In the genomic region with DNA sequence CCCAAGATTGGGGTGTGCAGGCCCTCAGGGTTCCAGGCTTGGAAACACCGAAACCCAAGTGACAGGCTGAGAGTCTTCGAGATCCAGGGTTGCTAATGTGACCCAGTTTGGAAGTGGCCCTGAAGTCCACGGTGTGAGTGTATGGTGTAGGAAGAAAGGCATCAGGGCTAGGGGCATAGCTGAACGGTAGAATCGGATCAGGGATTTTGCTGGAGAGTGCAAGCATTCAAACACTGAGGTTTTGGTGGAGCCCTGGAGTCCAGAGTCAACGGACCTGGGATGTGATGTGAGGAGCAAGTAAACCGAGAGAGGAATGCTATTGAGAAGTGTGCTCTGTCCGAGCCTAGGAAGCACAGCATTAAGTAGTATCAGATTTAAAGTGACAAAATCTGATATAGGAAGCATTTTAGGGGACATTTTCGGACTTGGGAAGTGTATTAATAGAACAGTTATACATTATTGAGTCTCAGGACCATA, we compare ENCODE assay signal across 8 cellular contexts. TPM values are rescaled to one million over a fixed set of nuclear protein-coding genes. Genes with fewer than 3 reads are reported as not detected.
A peak's percentile ranks its signal among the peaks of the same experiment; 100 is the strongest.
DNase-seq lines count a peak whose midpoint lies in the region; ATAC-seq and TF ChIP-seq lines count a peak whose summit lies in the region.

No MANE protein-coding gene starts in this region.

- peaks cover 53% of the 10 kb centered on the region for H3K4me1 Mint-ChIP-seq in GM23338
- H3K4me1 Mint-ChIP-seq in nephron, result peaks cover 42% of the 10 kb centered on the region

- peak overlapping the region; percentile 92 for H3K4me2 ChIP-seq in GM23338

- ATAC-seq in GM23338 (peak; percentile 35), esophagus mucosa (peak; percentile 13), GM21423 (IDR thresholded peaks at IDR 0.05; ENCODE audit: unreplicated experiment) (no peak), GM19035 (IDR thresholded peaks at IDR 0.05; ENCODE audit: unreplicated experiment) (no peak), HG03095 (IDR thresholded peaks at IDR 0.05; ENCODE audit: unreplicated experiment) (no peak)

- H3K27ac Mint-ChIP-seq in GM23338, result peak overlapping the region; percentile 97
- peak overlapping the region; percentile 93 to 98 (median 95) for H3K27ac Mint-ChIP-seq in nephron

- H3K36me3 Mint-ChIP-seq in GM23338 (ENCODE audit: low read depth) (peaks cover 6% of the 10 kb centered on the region; the same call in 2 of the 3 replicates), nephron (ENCODE audit: low read depth) (peaks cover 20% of the 10 kb centered on the region)

- H3K79me2 ChIP-seq in GM23338 (replicated peaks; ENCODE audit: insufficient read depth), result peaks cover 82% of the 10 kb centered on the region

- H3F3A ChIP-seq in GM23338 (replicated peaks; ENCODE audit: low read depth), result no peaks in the 10 kb centered on the region

- H3K9me3 Mint-ChIP-seq in GM23338, result no peaks in the 10 kb centered on the region
- H3K9me3 Mint-ChIP-seq in nephron, result no peaks in the 10 kb centered on the region

- no peaks in the 10 kb centered on the region for H3K9me3 ChIP-seq in SJCRH30 (replicated peaks)

- H3K27ac ChIP-seq in GM23338 (ENCODE audit: low read depth) (peak overlapping the region; percentile 100), SJCRH30 (peak overlapping the region; percentile 99)

- H3K36me3 ChIP-seq in GM23338 (ENCODE audit: insufficient read depth) (no peaks in the 10 kb centered on the region), SJCRH30 (no peaks in the 10 kb centered on the region)

- TF ChIP-seq CTCF in AG09309 (IDR thresholded peaks at IDR 0.05; ENCODE audit: control insufficient read depth, insufficient read depth, low read depth, low read length, missing control alignments), result no peak
- no peak for TF ChIP-seq CTCF in GM23338 (conservative IDR thresholded peaks at IDR 0.05; ENCODE audit: low read depth in 2 of 2)
- no peak for TF ChIP-seq CTCF in nephron (IDR thresholded peaks at IDR 0.05; ENCODE audit: unreplicated experiment in 3 of 3)

- H3K4me1 ChIP-seq in GM23338 (ENCODE audit: insufficient read depth), result peaks cover 44% of the 10 kb centered on the region
- H3K4me1 ChIP-seq in SJCRH30, result peaks cover 5% of the 10 kb centered on the region; the same call in 1 of the 2 replicates

- peaks cover 21% of the 10 kb centered on the region for H4K20me1 ChIP-seq in GM23338 (replicated peaks; ENCODE audit: insufficient read depth)

- H3K4me3 Mint-ChIP-seq in GM23338, result peak overlapping the region; percentile 89
- peak overlapping the region; percentile 94 to 97 (median 95) for H3K4me3 Mint-ChIP-seq in nephron

- H3K27me3 ChIP-seq in GM23338 (ENCODE audit: insufficient read depth) (no peaks in the 10 kb centered on the region), SJCRH30 (no peaks in the 10 kb centered on the region)

- peaks cover 10% of the 10 kb centered on the region for H3K27me3 Mint-ChIP-seq in GM23338 (ENCODE audit: insufficient read depth, low read depth, poor library complexity)
- H3K27me3 Mint-ChIP-seq in nephron (ENCODE audit: low read depth), result no peaks in the 10 kb centered on the region

- H3K9me2 ChIP-seq in GM23338 (ENCODE audit: insufficient read depth), result no peaks in the 10 kb centered on the region

- peak overlapping the region; percentile 44; the same call in 1 of the 2 replicates for H2AFZ ChIP-seq in GM23338

- no peak for DNase-seq in AG09309 (ENCODE audit: low read depth)
- peak; percentile 63 for DNase-seq in GM23338 (ENCODE audit: low spot score)
- no peak for DNase-seq in SJCRH30

- H3K4me3 ChIP-seq in AG09309 (ENCODE audit: control insufficient read depth, low read depth, low read length) (peak overlapping the region; percentile 73), GM23338 (peak overlapping the region; percentile 69), SJCRH30 (peak overlapping the region; percentile 91)

TF ChIP-seq in GM23338, 12 proteins besides CTCF, POLR2A, EP300 and RAD21:
- TF ChIP-seq NANOG (IDR thresholded peaks at IDR 0.05; ENCODE audit: borderline replicate concordance), result no peak

RNA-seq across cellular contexts. Expression of a gene that starts 1.0 kb away (rescaled TPM):
- total RNA-seq in GM23338 (2014; rRNA removed; shearing (Covaris generic)), result 37.8 and 42.7 TPM in 2 replicates
- 34.5 and 36.2 TPM in 2 replicates for polyA plus RNA-seq in GM23338 (2016; fragmentation: Nextera tagmentation; extraction: Ambion mirVana)
- 52.8 and 55.6 TPM in 2 replicates for total RNA-seq in SJCRH30 (2014; rRNA removed; shearing (Covaris generic))
- 40.8 TPM for total RNA-seq in esophagus mucosa

RNA-seq across cellular contexts. Expression of a gene that starts 27.0 kb away (rescaled TPM):
- 19.7 and 27.2 TPM in 2 replicates for total RNA-seq in GM23338 (2014; rRNA removed; shearing (Covaris generic))
- 6.9 and 8.7 TPM in 2 replicates for polyA plus RNA-seq in GM23338 (2016; fragmentation: Nextera tagmentation; extraction: Ambion mirVana)
- 10.0 and 12.7 TPM in 2 replicates for total RNA-seq in SJCRH30 (2014; rRNA removed; shearing (Covaris generic))
- total RNA-seq in esophagus mucosa, result 2.2 TPM

Comparison
In these comparisons a context has a peak if more than half of its experiments do, and no peak if none do; other contexts are left out.
1. ATAC-seq: peak in GM23338 (single experiment) and esophagus mucosa (single experiment); none in GM21423 (single experiment), GM19035 (single experiment) and HG03095 (single experiment).
2. Peak in every context shown above with its lines, with median percentiles within 50 percentile points of each other: H3K4me3 ChIP-seq.